Comparison of ENCODE assay signal across 1 cellular context in genomic region chr19:58516964-58517833, GRCh38.
TF ChIP-seq lines count a peak whose summit lies in the region.

No MANE protein-coding gene starts in this region.

TF ChIP-seq in H1, 55 proteins besides CTCF, POLR2A, EP300 and RAD21:
- TF ChIP-seq SP2 (IDR thresholded peaks at IDR 0.05; ENCODE audit: low read length) (no peak), BRCA1 (IDR thresholded peaks at IDR 0.05; ENCODE audit: low read depth, low read length) (no peak), RBBP5 (IDR thresholded peaks at IDR 0.05; ENCODE audit: borderline replicate concordance, low read depth, low read length) (no peak), JUND (IDR thresholded peaks at IDR 0.05; ENCODE audit: low read length) (no peak), POLR2AphosphoS5 (IDR thresholded peaks at IDR 0.05; ENCODE audit: low read depth, low read length) (peak; percentile 40)
- TF ChIP-seq, protein P1, sequence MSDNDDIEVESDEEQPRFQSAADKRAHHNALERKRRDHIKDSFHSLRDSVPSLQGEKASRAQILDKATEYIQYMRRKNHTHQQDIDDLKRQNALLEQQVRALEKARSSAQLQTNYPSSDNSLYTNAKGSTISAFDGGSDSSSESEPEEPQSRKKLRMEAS (IDR thresholded peaks at IDR 0.05) = no peak
TF ChIP-seq in H1: peak in this region for 1.
